1 cellular context compared by ENCODE assay signal in genomic region chr2:85405076-85405402, GRCh38.
TF ChIP-seq lines count a peak whose summit lies in the region.

No MANE protein-coding gene starts in this region.

TF ChIP-seq in GM12878, 131 proteins besides CTCF, POLR2A, EP300 and RAD21:
- TF ChIP-seq RCOR1 (conservative IDR thresholded peaks at IDR 0.05; ENCODE audit: low read depth, low read length) (no peak), SREBF1 (IDR thresholded peaks at IDR 0.05; ENCODE audit: low read length) (no peak), CBFB (IDR thresholded peaks at IDR 0.05; ENCODE audit: low read depth) (no peak), CHD4 (IDR thresholded peaks at IDR 0.05) (no peak), CREM (IDR thresholded peaks at IDR 0.05; ENCODE audit: low read depth) (no peak), POLR2AphosphoS2 (IDR thresholded peaks at IDR 0.05; ENCODE audit: low read depth, low read length) (no peak)
